Comparison of ENCODE assay signal across 17 cellular contexts in the genomic region with DNA sequence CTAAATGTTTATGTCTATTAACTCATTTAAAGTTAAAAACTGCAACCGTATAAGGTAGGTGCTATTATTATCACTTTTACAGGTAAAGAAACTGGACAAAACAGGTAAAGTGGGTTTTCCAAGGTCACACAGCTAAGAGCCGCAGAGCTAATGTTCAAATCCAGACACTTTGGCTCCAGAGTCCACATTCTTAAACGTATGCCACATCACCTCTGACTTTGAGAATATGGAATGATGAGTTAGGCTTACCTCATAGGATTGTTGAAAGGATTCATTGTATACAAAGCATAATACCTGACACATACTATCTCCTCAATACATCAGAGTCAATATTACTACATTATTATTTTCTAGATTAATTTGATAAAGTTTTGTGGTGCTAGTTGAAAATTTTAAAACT.
DNase-seq lines count a peak whose midpoint lies in the region; ATAC-seq and TF ChIP-seq lines count a peak whose summit lies in the region.
"Had no signal": no experiment of that assay in that cellular context is flagged by ENCODE, and none has a peak within 500 bp of the region (broad histone marks: within the 10 kb centered on the region; RNA-seq: fewer than 3 reads in every experiment).

No MANE protein-coding gene starts in this region.

- no peaks in the 10 kb centered on the region for H3F3A ChIP-seq in PC-3 (ENCODE audit: low read length, unreplicated experiment)

- H3K9ac ChIP-seq in PC-3 (ENCODE audit: low read length) (no peak overlapping the region), trophoblast cell (ENCODE audit: low read length) (no peak overlapping the region)

- H2BK5ac ChIP-seq in trophoblast cell (ENCODE audit: low read depth, low read length, poor library complexity) = no peak overlapping the region

- peaks cover 22% of the 10 kb centered on the region for H3K4me1 Mint-ChIP-seq in activated CD8-positive, alpha-beta T cell treated with anti-CD3 and anti-CD28 coated beads, Interleukin-2, amount 10 ng/mL, durations not matched to agents 7 days and 5 days (ENCODE audit: low read depth)

- no peak overlapping the region for H3K18ac ChIP-seq in trophoblast cell (ENCODE audit: low read length)

- no peak overlapping the region for H4K8ac ChIP-seq in trophoblast cell (ENCODE audit: low read depth, low read length)

- no peak overlapping the region for H4K12ac ChIP-seq in trophoblast cell (ENCODE audit: low read depth, low read length)

- no peak overlapping the region for H3K27ac Mint-ChIP-seq in activated CD8-positive, alpha-beta T cell treated with anti-CD3 and anti-CD28 coated beads, Interleukin-2, amount 10 ng/mL, durations not matched to agents 7 days and 5 days
- H3K27ac Mint-ChIP-seq: CD8-positive, alpha-beta T cell had no signal

- H2BK12ac ChIP-seq in trophoblast cell (ENCODE audit: low read length) = no peak overlapping the region

- H3K4me3 Mint-ChIP-seq in activated CD8-positive, alpha-beta T cell treated with anti-CD3 and anti-CD28 coated beads, Interleukin-2, amount 10 ng/mL, durations not matched to agents 7 days and 5 days = no peak overlapping the region
- H3K4me3 Mint-ChIP-seq: CD8-positive, alpha-beta T cell had no signal

- H4K91ac ChIP-seq in trophoblast cell (ENCODE audit: low read depth, low read length) = no peak overlapping the region

- H3K9me3 Mint-ChIP-seq in activated CD8-positive, alpha-beta T cell treated with anti-CD3 and anti-CD28 coated beads, Interleukin-2, amount 10 ng/mL, durations not matched to agents 7 days and 5 days (ENCODE audit: insufficient read depth) = no peaks in the 10 kb centered on the region
- H3K9me3 Mint-ChIP-seq: CD8-positive, alpha-beta T cell had no signal

- no peak overlapping the region for H3K14ac ChIP-seq in trophoblast cell (ENCODE audit: low read length)

- no peaks in the 10 kb centered on the region for H3K27me3 Mint-ChIP-seq in activated CD8-positive, alpha-beta T cell treated with anti-CD3 and anti-CD28 coated beads, Interleukin-2, amount 10 ng/mL, durations not matched to agents 7 days and 5 days (ENCODE audit: low read depth)

- no peaks in the 10 kb centered on the region for H3K9me2 ChIP-seq in PC-3 (replicated peaks; ENCODE audit: low read length)

- H3K4me3 ChIP-seq in PC-3 (ENCODE audit: low read length) = no peak overlapping the region
- H3K4me3 ChIP-seq in trophoblast cell (ENCODE audit: low read depth, low read length) = no peak overlapping the region
- H3K4me3 ChIP-seq: A549 had no signal

- intact Hi-C loops in PC-3 (cut with micrococcal nuclease) = no loop called here

- H2BK120ac ChIP-seq in trophoblast cell (ENCODE audit: insufficient read depth, low read length, poor library complexity) = no peak overlapping the region

- H2AFZ ChIP-seq in PC-3 (ENCODE audit: low read length) (no peak overlapping the region), trophoblast cell (ENCODE audit: insufficient read depth, low read length, poor library complexity) (no peak overlapping the region)

- no peaks in the 10 kb centered on the region for H3K36me3 Mint-ChIP-seq in activated CD8-positive, alpha-beta T cell treated with anti-CD3 and anti-CD28 coated beads, Interleukin-2, amount 10 ng/mL, durations not matched to agents 7 days and 5 days (ENCODE audit: low read depth)
- H3K36me3 Mint-ChIP-seq: CD8-positive, alpha-beta T cell had no signal

- H3K23ac ChIP-seq in trophoblast cell (ENCODE audit: low read length) = no peak overlapping the region

- peak overlapping the region; percentile 42 for H3K27ac ChIP-seq in PC-3 (ENCODE audit: low read length)
- peak overlapping the region; percentile 4 for H3K27ac ChIP-seq in epithelial cell of prostate
- H3K27ac ChIP-seq in trophoblast cell (ENCODE audit: low read depth, low read length) = peak overlapping the region; percentile 96
- H3K27ac ChIP-seq: A549, C4-2B had no signal

- ATAC-seq in PC-3 (peak; percentile 5; the same call in 1 of the 2 replicates), HG03095 (IDR thresholded peaks at IDR 0.05; ENCODE audit: unreplicated experiment) (no peak)
- ATAC-seq in activated CD8-positive, alpha-beta T cell treated with anti-CD3 and anti-CD28 coated beads, Interleukin-2, amount 10 ng/mL, durations not matched to agents 7 days and 5 days = no peak
- ATAC-seq: A549; CD8-positive, alpha-beta T cell had no signal

- no peak for TF ChIP-seq CTCF in PC-3 (conservative IDR thresholded peaks at IDR 0.05; ENCODE audit: low read depth, low read length)

- H3K79me1 ChIP-seq in trophoblast cell (ENCODE audit: low read length) = peaks cover 49% of the 10 kb centered on the region

- POLR2A ChIA-PET in PC-3 (lab: Charles Lee; ENCODE audit: unreplicated experiment) = no interaction called here
- POLR2A ChIA-PET in activated CD8-positive, alpha-beta T cell treated with anti-CD3 and anti-CD28 coated beads, Interleukin-2, amount 10 ng/mL, durations not matched to agents 7 days and 5 days (lab: Charles Lee) = no interaction called here

- no peaks in the 10 kb centered on the region for H3K79me2 ChIP-seq in PC-3 (ENCODE audit: low read length)
- peaks cover 7% of the 10 kb centered on the region for H3K79me2 ChIP-seq in trophoblast cell (ENCODE audit: control insufficient read depth, insufficient read depth, low read length, poor library complexity)

- H3K4ac ChIP-seq in trophoblast cell (ENCODE audit: low read depth, low read length) = no peak overlapping the region

- DNase-seq in HT1080 (ENCODE audit: low read depth) (peak; percentile 34), PC-3 (peak; percentile 88), epithelial cell of prostate (ENCODE audit: low read depth, low spot score) (no peak), trophoblast cell (peak in 1 of 2 donors; percentile 72), SIG-M5 treated with dmso at 0.1 percent for 504 hours (lab: John Stamatoyannopoulos, UW; ENCODE audit: unreplicated experiment) (no peak)
- no peak for DNase-seq in activated CD8-positive, alpha-beta T cell treated with anti-CD3 and anti-CD28 coated beads, Interleukin-2, amount 10 ng/mL, durations not matched to agents 7 days and 5 days
- DNase-seq in stimulated activated CD4-positive, alpha-beta T cell treated with anti-CD3 and anti-CD28 coated beads, Interleukin-4, amount 100 ng/mL, for 4 hours = no peak
- DNase-seq: BE2C; CD8-positive, alpha-beta T cell; COR-L47; DMS153; DND-41; GF-D8; HCEC 1CT had no signal

- H3K9me3 ChIP-seq in PC-3 (ENCODE audit: low read length) = no peaks in the 10 kb centered on the region
- no peaks in the 10 kb centered on the region for H3K9me3 ChIP-seq in trophoblast cell (ENCODE audit: insufficient read depth, low read depth, low read length)
- H3K9me3 ChIP-seq: A549, BE2C had no signal

- peaks cover 66% of the 10 kb centered on the region for H3K4me1 ChIP-seq in PC-3 (ENCODE audit: insufficient read depth, low read length)
- peaks cover 41 to 52% of the 10 kb centered on the region in 2 experiments for H3K4me1 ChIP-seq in trophoblast cell (ENCODE audit: control insufficient read depth in 1 of 2, insufficient read depth in 2 of 2, low read length in 2 of 2)
- H3K4me1 ChIP-seq: BE2C had no signal

- no peaks in the 10 kb centered on the region for H4K20me1 ChIP-seq in PC-3 (ENCODE audit: low read length)

- H2AK5ac ChIP-seq in trophoblast cell (ENCODE audit: low read length) = no peak overlapping the region

- H3K4me2 ChIP-seq in PC-3 (ENCODE audit: low read length) (0 out of 2 replicates have a peak overlapping the region, but pooled peaks have one; percentile 8), trophoblast cell (ENCODE audit: low read length) (no peak overlapping the region)
- H3K4me2 ChIP-seq: A549 had no signal

- H3K36me3 ChIP-seq in PC-3 (ENCODE audit: low read depth, low read length) (no peaks in the 10 kb centered on the region), trophoblast cell (ENCODE audit: control insufficient read depth in 1 of 2, insufficient read depth in 2 of 2, low read length in 2 of 2) (no peaks in the 10 kb centered on the region)
- H3K36me3 ChIP-seq: BE2C had no signal

- BruUV-seq in PC-3 (replicated peaks; lab: Mats Ljungman, UMichigan) = no TSS peak

- no CpG with 5 or more reads among the region's 3 CpGs for WGBS in trophoblast cell (ENCODE audit: extremely low coverage, insufficient coverage, insufficient read length)

- CTCF ChIA-PET in PC-3 (lab: Charles Lee) = no interaction called here
- CTCF ChIA-PET in activated CD8-positive, alpha-beta T cell treated with anti-CD3 and anti-CD28 coated beads, Interleukin-2, amount 10 ng/mL, durations not matched to agents 7 days and 5 days (lab: Charles Lee) = no interaction called here

- H3K27me3 ChIP-seq in PC-3 (ENCODE audit: low read length) (no peaks in the 10 kb centered on the region), trophoblast cell (ENCODE audit: insufficient read depth, low read length) (no peaks in the 10 kb centered on the region)
- H3K27me3 ChIP-seq: BE2C had no signal

Comparison
In these comparisons a context has a peak if more than half of its experiments do, and no peak if none do; other contexts are left out.
1. DNase-seq: peak in HT1080 (single experiment) and PC-3 (single experiment); none in epithelial cell of prostate (single experiment), activated CD8-positive, alpha-beta T cell treated with anti-CD3 and anti-CD28 coated beads, Interleukin-2, amount 10 ng/mL, durations not matched to agents 7 days and 5 days (single experiment), SIG-M5 treated with dmso at 0.1 percent for 504 hours (single experiment) and stimulated activated CD4-positive, alpha-beta T cell treated with anti-CD3 and anti-CD28 coated beads, Interleukin-4, amount 100 ng/mL, for 4 hours (0 of 2).
2. H3K27ac ChIP-seq: peak in every context shown above with its lines; median percentile 96 in trophoblast cell; 42 in PC-3; 4 in epithelial cell of prostate.